In genomic region chr12:2004113-2004929, GRCh38 we compare ENCODE assay signal across 8 cellular contexts. TPM values are rescaled to one million over a fixed set of nuclear protein-coding genes. Genes with fewer than 3 reads are reported as not detected.
DNase-seq lines count a peak whose midpoint lies in the region; ATAC-seq and FAIRE-seq lines count a peak whose summit lies in the region.

Gene DCP1B, minus strand, starts transcription at chr12:2004457. Its CDS starts 26 bp downstream, at chr12:2004431.

- peak within 1 kb of the TSS; percentile 49 for H2AK5ac ChIP-seq in mesenchymal stem cell (ENCODE audit: low read length, severe bottlenecking)

- peak within 1 kb of the TSS; percentile 8 for H2BK15ac ChIP-seq in mesenchymal stem cell (ENCODE audit: low read depth, poor library complexity, severe bottlenecking)

- peak within 1 kb of the TSS in 1 of 2 experiments; percentile 100 for H3K14ac ChIP-seq in mesenchymal stem cell (ENCODE audit: low read length in 2 of 2)

- H3K36me3 ChIP-seq in endocrine pancreas (ENCODE audit: control insufficient read depth, insufficient read depth, low read length) (no peaks in the 10 kb centered on the region), mesenchymal stem cell (ENCODE audit: control insufficient read depth in 1 of 2, insufficient read depth in 2 of 2, low read depth in 1 of 2, low read length in 2 of 2) (peaks cover 0 to 4% of the 10 kb centered on the region in 2 experiments)

- H3K27ac Mint-ChIP-seq in activated CD8-positive, alpha-beta memory T cell treated with anti-CD3 and anti-CD28 coated beads, Interleukin-2, amount 10 ng/mL, durations not matched to agents 7 days and 5 days, result peak within 1 kb of the TSS; percentile 97

- 3% methylated on average over 48 of the region's 55 CpGs for WGBS in mesenchymal stem cell

- H3K4me2 ChIP-seq in mesenchymal stem cell (ENCODE audit: low read length, poor library complexity, severe bottlenecking), result peak within 1 kb of the TSS; percentile 83

- H3K79me1 ChIP-seq in mesenchymal stem cell (replicated peaks; ENCODE audit: low read length, poor library complexity, severe bottlenecking), result peaks cover 9% of the 10 kb centered on the region

- H3K27ac ChIP-seq in mesenchymal stem cell (ENCODE audit: low read length, poor library complexity, severe bottlenecking), result peak within 1 kb of the TSS; percentile 95

- DNase-seq in COR-L47 (lab: John Stamatoyannopoulos, UW) (peak; percentile 94), HTR-8/SVneo (ENCODE audit: insufficient read length, low spot score) (peak; percentile 97), NOMO-1 treated with dmso at 0.1 percent for 144 hours (lab: John Stamatoyannopoulos, UW; ENCODE audit: unreplicated experiment) (peak; percentile 100), mesenchymal stem cell (peak; percentile 98)
- DNase-seq in activated CD8-positive, alpha-beta memory T cell treated with anti-CD3 and anti-CD28 coated beads, Interleukin-2, amount 10 ng/mL, durations not matched to agents 7 days and 5 days, result peak; percentile 98
- peak; percentile 86 for DNase-seq in stimulated activated CD8-positive, alpha-beta memory T cell treated with anti-CD3 and anti-CD28 coated beads, Interleukin-12 subunit alpha, Interleukin-12 subunit beta, amount 100 ng/mL, for 4 hours (ENCODE audit: low read depth)

- peak within 1 kb of the TSS; percentile 99 for H4K8ac ChIP-seq in mesenchymal stem cell (ENCODE audit: low read length)

- peak within 1 kb of the TSS; percentile 69 to 95 for H2BK12ac ChIP-seq in mesenchymal stem cell (ENCODE audit: low read length in 2 of 2)

- ATAC-seq in GM21360 (IDR thresholded peaks at IDR 0.05; ENCODE audit: unreplicated experiment), result peak; percentile 93
- ATAC-seq in activated CD8-positive, alpha-beta memory T cell treated with anti-CD3 and anti-CD28 coated beads, Interleukin-2, amount 10 ng/mL, durations not matched to agents 7 days and 5 days, result peak; percentile 100

- H4K91ac ChIP-seq in mesenchymal stem cell (ENCODE audit: low read length), result peak within 1 kb of the TSS; percentile 100

- H3K9ac ChIP-seq in endocrine pancreas (ENCODE audit: control insufficient read depth, insufficient read depth, low read length) (peak within 1 kb of the TSS; percentile 86), mesenchymal stem cell (ENCODE audit: low read length) (peak within 1 kb of the TSS; percentile 97)

- H2AFZ ChIP-seq in mesenchymal stem cell (ENCODE audit: low read depth, low read length), result peak within 1 kb of the TSS; percentile 90

- H3K36me3 Mint-ChIP-seq in activated CD8-positive, alpha-beta memory T cell treated with anti-CD3 and anti-CD28 coated beads, Interleukin-2, amount 10 ng/mL, durations not matched to agents 7 days and 5 days, result peaks cover 7% of the 10 kb centered on the region

- H3K9me3 ChIP-seq in endocrine pancreas (ENCODE audit: control insufficient read depth, low read length), result no peaks in the 10 kb centered on the region
- H3K9me3 ChIP-seq in mesenchymal stem cell (ENCODE audit: control insufficient read depth, low read length), result no peaks in the 10 kb centered on the region

- peak within 1 kb of the TSS; percentile 69 to 100 for H3K4ac ChIP-seq in mesenchymal stem cell (ENCODE audit: low read depth in 1 of 2, low read length in 2 of 2)

- peak within 1 kb of the TSS; percentile 100 for H3K18ac ChIP-seq in mesenchymal stem cell (ENCODE audit: low read depth in 1 of 2, low read length in 2 of 2)

- H3K27me3 ChIP-seq in endocrine pancreas (ENCODE audit: control insufficient read depth, insufficient read depth, low read length) (no peaks in the 10 kb centered on the region), mesenchymal stem cell (ENCODE audit: control insufficient read depth in 1 of 2, insufficient read depth in 1 of 2, low read length in 2 of 2) (no peaks in the 10 kb centered on the region)

- no peak within 1 kb of the TSS for H2BK120ac ChIP-seq in mesenchymal stem cell (ENCODE audit: low read depth, low read length)

- peak within 1 kb of the TSS in 1 of 2 experiments; percentile 98 for H3K23ac ChIP-seq in mesenchymal stem cell (ENCODE audit: low read length in 2 of 2)

- H2BK5ac ChIP-seq in mesenchymal stem cell (ENCODE audit: low read depth, low read length, poor library complexity, severe bottlenecking), result peak within 1 kb of the TSS; percentile 77

- no peaks in the 10 kb centered on the region for H3K9me3 Mint-ChIP-seq in activated CD8-positive, alpha-beta memory T cell treated with anti-CD3 and anti-CD28 coated beads, Interleukin-2, amount 10 ng/mL, durations not matched to agents 7 days and 5 days (ENCODE audit: low read depth)

- H3K4me1 Mint-ChIP-seq in activated CD8-positive, alpha-beta memory T cell treated with anti-CD3 and anti-CD28 coated beads, Interleukin-2, amount 10 ng/mL, durations not matched to agents 7 days and 5 days, result peaks cover 31% of the 10 kb centered on the region

- peak within 1 kb of the TSS; percentile 99 for H3K4me3 Mint-ChIP-seq in activated CD8-positive, alpha-beta memory T cell treated with anti-CD3 and anti-CD28 coated beads, Interleukin-2, amount 10 ng/mL, durations not matched to agents 7 days and 5 days

- FAIRE-seq in HTR-8/SVneo (lab: Jason Lieb, UNC), result peak; percentile 99

- peak within 1 kb of the TSS; percentile 73 for H3K4me3 ChIP-seq in endocrine pancreas (ENCODE audit: control insufficient read depth, insufficient read depth, low read length)
- peak within 1 kb of the TSS; percentile 89 to 99 for H3K4me3 ChIP-seq in mesenchymal stem cell (ENCODE audit: insufficient read depth in 1 of 2, low read depth in 1 of 2, low read length in 2 of 2)

- H3K4me1 ChIP-seq in endocrine pancreas (ENCODE audit: control insufficient read depth, insufficient read depth, low read length) (peaks cover 22% of the 10 kb centered on the region), mesenchymal stem cell (ENCODE audit: control insufficient read depth, insufficient read depth, low read depth, low read length) (peaks cover 1% of the 10 kb centered on the region)

- CTCF ChIA-PET in activated CD8-positive, alpha-beta memory T cell treated with anti-CD3 and anti-CD28 coated beads, Interleukin-2, amount 10 ng/mL, durations not matched to agents 7 days and 5 days (lab: Charles Lee), result interaction anchor here (1.1 to 1.4 kb wide), 3 partner anchors 10 to 30 kb away, joined by 5 read pairs; no protein-coding TSS in a partner anchor

- H3K27me3 Mint-ChIP-seq in activated CD8-positive, alpha-beta memory T cell treated with anti-CD3 and anti-CD28 coated beads, Interleukin-2, amount 10 ng/mL, durations not matched to agents 7 days and 5 days, result peaks cover 1% of the 10 kb centered on the region

RNA-seq across cellular contexts. Expression of gene DCP1B, which starts in this region (rescaled TPM):
- 10 to 100 TPM; 14.2 to 15.2 TPM for total RNA-seq in activated CD8-positive, alpha-beta memory T cell treated with anti-CD3 and anti-CD28 coated beads, Interleukin-2, amount 10 ng/mL, durations not matched to agents 7 days and 5 days
- 28.4 TPM for polyA plus RNA-seq in mesenchymal stem cell (2013, experiment 1 of 2)
- polyA plus RNA-seq in mesenchymal stem cell (2013, experiment 2 of 2), result 26.4 TPM

Comparison
In these comparisons a context has a peak if more than half of its experiments do, and no peak if none do; other contexts are left out.
1. Peak in every context shown above with its lines: DNase-seq, ATAC-seq, H3K4me3 ChIP-seq and H3K27ac ChIP-seq.